24 cellular contexts compared by ENCODE assay signal in genomic region chr20:11426938-11427337, GRCh38.
"Had no signal": no experiment of that assay in that cellular context is flagged by ENCODE, and none has a peak within 500 bp of the region (broad histone marks: within the 10 kb centered on the region; RNA-seq: fewer than 3 reads in every experiment).

No MANE protein-coding gene starts in this region.

- H2AFZ ChIP-seq: parathyroid adenoma had no signal

- ATAC-seq: activated T-cell treated with anti-CD3 and anti-CD28 coated beads, Interleukin-2, amount 50 U/mL, for 72 hours; heart left ventricle; left cardiac atrium; mucosa of descending colon; right cardiac atrium had no signal

- H3K27ac ChIP-seq: epithelial cell of prostate, heart left ventricle, parathyroid adenoma, thyroid gland had no signal

- H3K4me3 ChIP-seq: heart left ventricle, mucosa of descending colon, thyroid gland had no signal

- H3K27me3 Mint-ChIP-seq: activated B cell treated with CpG ODN at 0.5 μM for 24 hours; activated naive CD8-positive, alpha-beta T cell treated with anti-CD3 and anti-CD28 coated beads, Interleukin-2, amount 10 ng/mL, durations not matched to agents 7 days and 5 days; stimulated activated naive CD8-positive, alpha-beta T cell treated with anti-CD3 and anti-CD28 coated beads, Interleukin-15, Interleukin-2, amounts not matched to agents 100 ng/mL and 50 ng/mL, for 24 hours had no signal

- H3K79me2 ChIP-seq: parathyroid adenoma had no signal

- H3K27ac Mint-ChIP-seq: activated B cell treated with CpG ODN at 0.5 μM for 24 hours; activated naive CD4-positive, alpha-beta T cell treated with anti-CD3 and anti-CD28 coated beads for 36 hours; activated naive CD8-positive, alpha-beta T cell treated with anti-CD3 and anti-CD28 coated beads, Interleukin-2, amount 10 ng/mL, durations not matched to agents 7 days and 5 days; activated T-cell treated with anti-CD3 and anti-CD28 coated beads, Interleukin-2, amount 50 U/mL, for 72 hours; endodermal cell; stimulated activated naive CD8-positive, alpha-beta T cell treated with anti-CD3 and anti-CD28 coated beads, Interleukin-15, Interleukin-2, amounts not matched to agents 100 ng/mL and 50 ng/mL, for 24 hours had no signal

- H3K36me3 ChIP-seq: heart left ventricle, thyroid gland had no signal

- H3K4me1 Mint-ChIP-seq: activated B cell treated with CpG ODN at 0.5 μM for 24 hours; activated naive CD8-positive, alpha-beta T cell treated with anti-CD3 and anti-CD28 coated beads, Interleukin-2, amount 10 ng/mL, durations not matched to agents 7 days and 5 days; endodermal cell had no signal

- H3K4me1 ChIP-seq: heart left ventricle, parathyroid adenoma, thyroid gland had no signal

- H3K27me3 ChIP-seq: heart left ventricle, thyroid gland had no signal

- H3K36me3 Mint-ChIP-seq: activated naive CD8-positive, alpha-beta T cell treated with anti-CD3 and anti-CD28 coated beads, Interleukin-2, amount 10 ng/mL, durations not matched to agents 7 days and 5 days had no signal

- FAIRE-seq: islet of Langerhans had no signal

- H3K9me3 ChIP-seq: heart left ventricle, mucosa of descending colon, thyroid gland had no signal

- DNase-seq: activated B cell treated with CpG ODN at 0.5 μM for 24 hours; activated CD4-positive, alpha-beta T cell treated with anti-CD3 and anti-CD28 coated beads for 4 hours; activated CD4-positive, alpha-beta T cell treated with anti-CD3 and anti-CD28 coated beads, Interleukin-2, amount 50 U/mL, for 48 hours; activated effector memory CD4-positive, alpha-beta T cell treated with Interleukin-2 at 50 U/mL for 16 hours; activated naive CD4-positive, alpha-beta T cell treated with anti-CD3 and anti-CD28 coated beads for 36 hours; activated naive CD8-positive, alpha-beta T cell treated with anti-CD3 and anti-CD28 coated beads, Interleukin-2, amount 10 ng/mL, durations not matched to agents 7 days and 5 days; activated T-cell treated with anti-CD3 and anti-CD28 coated beads, Interleukin-2, amount 50 U/mL, for 72 hours; amygdala; cerebellar nuclear complex; cortex of kidney; endodermal cell; heart left ventricle; left cardiac atrium; mesenchymal stem cell; mucosa of descending colon; right cardiac atrium; stimulated activated CD4-positive, alpha-beta T cell treated with anti-CD3 and anti-CD28 coated beads, Interleukin-1b, Interleukin-23, amount 100 ng/mL, for 48 hours; substantia nigra; T-helper 9 cell; thyroid gland had no signal

- H3K4me3 Mint-ChIP-seq: activated B cell treated with CpG ODN at 0.5 μM for 24 hours; activated naive CD4-positive, alpha-beta T cell treated with anti-CD3 and anti-CD28 coated beads for 36 hours; activated naive CD8-positive, alpha-beta T cell treated with anti-CD3 and anti-CD28 coated beads, Interleukin-2, amount 10 ng/mL, durations not matched to agents 7 days and 5 days; activated T-cell treated with anti-CD3 and anti-CD28 coated beads, Interleukin-2, amount 50 U/mL, for 72 hours; endodermal cell; stimulated activated naive CD8-positive, alpha-beta T cell treated with anti-CD3 and anti-CD28 coated beads, Interleukin-15, Interleukin-2, amounts not matched to agents 100 ng/mL and 50 ng/mL, for 24 hours had no signal

- H3K9ac ChIP-seq: parathyroid adenoma had no signal

- H3K9me3 Mint-ChIP-seq: activated naive CD4-positive, alpha-beta T cell treated with anti-CD3 and anti-CD28 coated beads for 36 hours; endodermal cell had no signal
